Comparison of ENCODE assay signal across 1 cellular context in genomic region chr6:166750125-166750793, GRCh38.
TF ChIP-seq lines count a peak whose summit lies in the region.

No MANE protein-coding gene starts in this region.

TF ChIP-seq in GM23338, 12 proteins besides CTCF, POLR2A, EP300 and RAD21 (continued from another document):
- TF ChIP-seq ZNF462 (CRISPR knock-in tag; IDR thresholded peaks at IDR 0.05) (no peak), CREB1 (CRISPR knock-in tag; IDR thresholded peaks at IDR 0.05; ENCODE audit: low read depth) (no peak), REST (IDR thresholded peaks at IDR 0.05; ENCODE audit: unreplicated experiment) (no peak), STAT1 (IDR thresholded peaks at IDR 0.05; ENCODE audit: unreplicated experiment) (no peak)
